8 cellular contexts compared by ENCODE assay signal in the genomic region with DNA sequence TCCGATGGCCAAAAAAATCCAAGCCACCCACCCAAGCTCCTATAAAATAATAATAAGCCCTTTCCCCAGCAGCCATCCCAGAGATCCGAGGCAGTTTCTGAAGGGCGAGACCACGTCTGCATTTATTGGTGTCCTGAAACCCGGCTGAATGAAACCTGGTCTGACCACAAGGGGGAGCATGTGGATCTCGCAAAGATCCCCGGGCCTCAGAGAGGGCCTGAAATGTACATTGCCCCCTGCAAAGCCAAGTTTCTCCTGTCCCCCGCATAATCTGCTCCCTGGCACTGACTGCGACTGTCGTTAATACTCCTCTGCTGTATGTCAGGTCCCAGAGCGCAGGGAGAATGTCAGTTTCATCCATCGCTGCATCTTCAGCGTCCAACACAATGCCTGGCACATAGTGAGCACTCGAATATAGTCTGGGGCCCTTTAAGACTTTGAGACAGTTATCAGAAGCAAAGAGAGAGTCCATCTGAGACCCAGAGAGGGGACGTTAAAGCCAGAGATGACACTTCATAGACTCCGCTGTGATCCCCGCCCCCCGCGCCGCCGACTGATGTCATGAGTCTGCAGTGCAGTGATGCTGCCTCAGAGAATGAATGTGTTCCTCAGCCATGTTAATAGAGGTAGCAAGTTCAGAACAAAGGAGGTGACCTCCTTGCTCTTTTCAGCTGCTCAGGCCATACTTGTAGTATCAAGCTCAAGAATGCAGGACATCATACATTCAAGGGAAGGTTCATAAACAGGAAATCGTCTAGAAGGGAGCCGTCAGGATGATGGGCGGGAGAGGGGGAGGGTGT.
DNase-seq lines count a peak whose midpoint lies in the region; ATAC-seq and FAIRE-seq lines count a peak whose summit lies in the region.

No MANE protein-coding gene starts in this region.

- in situ Hi-C loops in KBM-7 (cut with MboI; ENCODE audit: low pct_unique_long_range_greater_than_20kb, low sequenced_read_pairs), result no loop called here

- ATAC-seq in GM18502 (IDR thresholded peaks at IDR 0.05; ENCODE audit: poor library complexity, unreplicated experiment), result no peak

- peak; percentile 77 for DNase-seq in COR-L47 (lab: John Stamatoyannopoulos, UW)
- DNase-seq in KBM-7, result peak; percentile 74
- DNase-seq in RCC 7860 (ENCODE audit: low spot score), result peak; percentile 54
- peak; percentile 35 for DNase-seq in activated T-helper 1 cell treated with Interleukin-2 at 50 U/mL for 16 hours (ENCODE audit: low read depth)
- peak; percentile 28 for DNase-seq in fibroblast of the conjunctiva (ENCODE audit: low read depth)
- peak; percentile 22 for DNase-seq in non-pigmented ciliary epithelial cell (ENCODE audit: low read depth)
- peak; percentile 35 for DNase-seq in stromal cell of bone marrow (ENCODE audit: low read depth)

- FAIRE-seq in RCC 7860 (lab: Jason Lieb, UNC), result no peak

Comparison
In these comparisons a context has a peak if more than half of its experiments do, and no peak if none do; other contexts are left out.
1. DNase-seq: peak in every context shown above with its lines; median percentile 77 in COR-L47; 74 in KBM-7; 54 in RCC 7860; 35 in activated T-helper 1 cell treated with Interleukin-2 at 50 U/mL for 16 hours; 35 in stromal cell of bone marrow; 28 in fibroblast of the conjunctiva; 22 in non-pigmented ciliary epithelial cell.